Comparison of ENCODE assay signal across 8 cellular contexts in the genomic region with DNA sequence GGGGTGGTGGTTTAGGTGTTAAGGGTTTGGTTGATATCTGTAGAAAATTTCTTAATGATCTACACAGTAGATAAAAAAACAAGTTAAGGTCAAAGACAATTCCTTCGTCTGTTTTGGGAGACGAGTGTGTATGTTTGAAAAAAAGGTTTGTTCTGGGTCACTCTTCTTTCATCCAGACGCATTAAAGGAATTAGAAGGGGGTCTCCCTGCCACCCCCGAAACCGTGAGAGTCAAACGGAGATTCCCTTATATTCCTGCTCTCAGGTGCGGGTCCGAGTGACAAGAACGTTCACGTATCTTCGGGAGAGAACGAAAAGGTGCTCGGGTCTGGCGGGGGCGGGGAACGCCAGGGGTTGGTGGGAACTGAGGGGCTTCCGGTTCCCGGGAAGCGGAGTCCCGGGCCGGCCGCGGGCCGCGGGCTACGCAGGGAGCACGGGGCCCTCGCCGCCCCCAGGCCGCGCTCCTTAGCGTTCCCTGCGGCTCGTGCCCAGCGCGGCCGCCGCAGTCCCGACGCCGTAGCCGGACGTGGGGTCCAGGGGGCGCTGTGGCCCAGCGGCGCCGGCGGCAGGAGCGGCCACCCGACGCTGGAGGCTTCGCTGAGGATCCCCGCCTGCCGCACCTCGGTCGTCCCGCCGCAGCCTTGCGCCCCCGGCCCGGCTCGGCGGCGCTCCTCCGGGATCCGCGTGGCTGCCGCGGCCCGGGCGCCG. TPM values are rescaled to one million over a fixed set of nuclear protein-coding genes. Genes with fewer than 3 reads are reported as not detected.
A peak's percentile ranks its signal among the peaks of the same experiment; 100 is the strongest.
DNase-seq lines count a peak whose midpoint lies in the region; ATAC-seq and TF ChIP-seq lines count a peak whose summit lies in the region.

A gene with protein sequence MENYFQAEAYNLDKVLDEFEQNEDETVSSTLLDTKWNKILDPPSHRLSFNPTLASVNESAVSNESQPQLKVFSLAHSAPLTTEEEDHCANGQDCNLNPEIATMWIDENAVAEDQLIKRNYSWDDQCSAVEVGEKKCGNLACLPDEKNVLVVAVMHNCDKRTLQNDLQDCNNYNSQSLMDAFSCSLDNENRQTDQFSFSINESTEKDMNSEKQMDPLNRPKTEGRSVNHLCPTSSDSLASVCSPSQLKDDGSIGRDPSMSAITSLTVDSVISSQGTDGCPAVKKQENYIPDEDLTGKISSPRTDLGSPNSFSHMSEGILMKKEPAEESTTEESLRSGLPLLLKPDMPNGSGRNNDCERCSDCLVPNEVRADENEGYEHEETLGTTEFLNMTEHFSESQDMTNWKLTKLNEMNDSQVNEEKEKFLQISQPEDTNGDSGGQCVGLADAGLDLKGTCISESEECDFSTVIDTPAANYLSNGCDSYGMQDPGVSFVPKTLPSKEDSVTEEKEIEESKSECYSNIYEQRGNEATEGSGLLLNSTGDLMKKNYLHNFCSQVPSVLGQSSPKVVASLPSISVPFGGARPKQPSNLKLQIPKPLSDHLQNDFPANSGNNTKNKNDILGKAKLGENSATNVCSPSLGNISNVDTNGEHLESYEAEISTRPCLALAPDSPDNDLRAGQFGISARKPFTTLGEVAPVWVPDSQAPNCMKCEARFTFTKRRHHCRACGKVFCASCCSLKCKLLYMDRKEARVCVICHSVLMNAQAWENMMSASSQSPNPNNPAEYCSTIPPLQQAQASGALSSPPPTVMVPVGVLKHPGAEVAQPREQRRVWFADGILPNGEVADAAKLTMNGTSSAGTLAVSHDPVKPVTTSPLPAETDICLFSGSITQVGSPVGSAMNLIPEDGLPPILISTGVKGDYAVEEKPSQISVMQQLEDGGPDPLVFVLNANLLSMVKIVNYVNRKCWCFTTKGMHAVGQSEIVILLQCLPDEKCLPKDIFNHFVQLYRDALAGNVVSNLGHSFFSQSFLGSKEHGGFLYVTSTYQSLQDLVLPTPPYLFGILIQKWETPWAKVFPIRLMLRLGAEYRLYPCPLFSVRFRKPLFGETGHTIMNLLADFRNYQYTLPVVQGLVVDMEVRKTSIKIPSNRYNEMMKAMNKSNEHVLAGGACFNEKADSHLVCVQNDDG (N-terminal part only) (plus strand): TSS at position 577 of the 707 bp plus-strand sequence. CDS start 91,118 bp downstream, outside the sequence.

- BruUV-seq in Caco-2 (replicated peaks; lab: Mats Ljungman, UMichigan), result no TSS peak

- H3K4me3 Mint-ChIP-seq in Caco-2 (ENCODE audit: unreplicated experiment), result peak within 1 kb of the TSS; percentile 81
- peak within 1 kb of the TSS; percentile 92 for H3K4me3 Mint-ChIP-seq in nephron progenitor cell

- no peaks in the 10 kb centered on the region for H3K36me3 ChIP-seq in Caco-2 (ENCODE audit: control insufficient read depth, insufficient read depth, low read length)
- H3K36me3 ChIP-seq in HUES64 (ENCODE audit: insufficient read depth, low read length), result no peaks in the 10 kb centered on the region

- DNase-seq in Caco-2, result peak; percentile 65 to 89
- peak; percentile 88 for DNase-seq in RPMI8226
- DNase-seq in activated effector memory CD4-positive, alpha-beta T cell treated with anti-CD3 and anti-CD28 coated beads, Interleukin-2, amount 50 U/mL, for 16 hours, result peak; percentile 88
- DNase-seq in fibroblast of villous mesenchyme (ENCODE audit: low read depth), result peak; percentile 82
- DNase-seq in nephron progenitor cell, result peak; percentile 89
- DNase-seq in stromal cell of bone marrow (ENCODE audit: low read depth), result peak; percentile 60

- POLR2A ChIA-PET in Caco-2 (lab: Charles Lee), result no interaction called here

- peaks cover 7% of the 10 kb centered on the region for H3K36me3 Mint-ChIP-seq in Caco-2 (ENCODE audit: insufficient read depth, unreplicated experiment)
- H3K36me3 Mint-ChIP-seq in nephron progenitor cell (ENCODE audit: low read depth), result no peaks in the 10 kb centered on the region

- peak within 1 kb of the TSS; percentile 92 for H3K9ac ChIP-seq in HUES64 (ENCODE audit: low read depth, low read length)

- no peaks in the 10 kb centered on the region for H3K9me3 ChIP-seq in Caco-2
- H3K9me3 ChIP-seq in HUES64 (ENCODE audit: insufficient read depth, low read depth, low read length), result no peaks in the 10 kb centered on the region

- intact Hi-C loops in Caco-2 (cut with micrococcal nuclease; ENCODE audit: unreplicated experiment), result loop anchor here (1.0 to 5.0 kb wide), 2 partner anchors 141 to 155 kb away; no protein-coding TSS in a partner anchor

- H3K27me3 ChIP-seq in Caco-2 (replicated peaks; ENCODE audit: control insufficient read depth, insufficient read depth, low read length) (no peaks in the 10 kb centered on the region), HUES64 (ENCODE audit: insufficient read depth, low read length) (peaks cover 22% of the 10 kb centered on the region)

- peak within 1 kb of the TSS; percentile 88 for H3K4me3 ChIP-seq in Caco-2 (ENCODE audit: low read depth, low read length)
- H3K4me3 ChIP-seq in HUES64 (ENCODE audit: low read length), result peak within 1 kb of the TSS; percentile 83
- peak within 1 kb of the TSS; percentile 77 for H3K4me3 ChIP-seq in fibroblast of villous mesenchyme (ENCODE audit: low read depth, low read length)

- CTCF ChIA-PET in Caco-2 (lab: Charles Lee), result interaction anchor here (1.2 kb wide), 1 partner anchor 22 kb away, joined by 3 read pairs; no protein-coding TSS in a partner anchor

- H3K9me3 Mint-ChIP-seq in Caco-2 (ENCODE audit: unreplicated experiment), result no peaks in the 10 kb centered on the region
- no peaks in the 10 kb centered on the region for H3K9me3 Mint-ChIP-seq in nephron progenitor cell

- peak; percentile 46 to 55 for TF ChIP-seq CTCF in Caco-2 (IDR thresholded peaks at IDR 0.05; ENCODE audit: insufficient read depth in 1 of 2, low read depth in 1 of 2, low read length in 1 of 2, severe bottlenecking in 1 of 2, unreplicated experiment in 1 of 2)
- TF ChIP-seq CTCF in fibroblast of villous mesenchyme (IDR thresholded peaks at IDR 0.05; ENCODE audit: insufficient read depth, low read depth, low read length), result peak; percentile 49
- TF ChIP-seq CTCF in nephron progenitor cell (IDR thresholded peaks at IDR 0.05), result peak; percentile 40

- peaks cover 14% of the 10 kb centered on the region for H3K4me1 Mint-ChIP-seq in Caco-2 (ENCODE audit: low read depth, unreplicated experiment)
- peaks cover 24% of the 10 kb centered on the region for H3K4me1 Mint-ChIP-seq in nephron progenitor cell

- peak within 1 kb of the TSS; percentile 71 for H3K27ac Mint-ChIP-seq in Caco-2 (ENCODE audit: unreplicated experiment)
- peak within 1 kb of the TSS; percentile 66 for H3K27ac Mint-ChIP-seq in nephron progenitor cell

- H3K27ac ChIP-seq in HUES64 (ENCODE audit: low read depth, low read length), result peak within 1 kb of the TSS; percentile 83

- H3K4me1 ChIP-seq in Caco-2 (peaks cover 9% of the 10 kb centered on the region), HUES64 (ENCODE audit: insufficient read depth, low read length) (peaks cover 6% of the 10 kb centered on the region; the same call in 1 of the 2 replicates)

- H3K27me3 Mint-ChIP-seq in Caco-2 (ENCODE audit: insufficient read depth, unreplicated experiment) (no peaks in the 10 kb centered on the region), nephron progenitor cell (ENCODE audit: low read depth, poor library complexity) (peaks cover 26% of the 10 kb centered on the region)

- peak; percentile 50 for ATAC-seq in GM21367 (IDR thresholded peaks at IDR 0.05; ENCODE audit: unreplicated experiment)

- 1% methylated on average over 72 of the region's 72 CpGs for WGBS in HUES64

RNA-seq across cellular contexts. Expression of the gene that starts here (rescaled TPM):
- total RNA-seq in Caco-2 (2022) (18.0 and 18.4 TPM in 2 replicates), fibroblast of villous mesenchyme (23.8 and 41.9 TPM in 2 replicates)
- 14.0 TPM for polyA plus RNA-seq in HUES64 (2013, experiment 1 of 2)
- polyA plus RNA-seq in HUES64 (2013, experiment 2 of 2), result 14.8 TPM

Comparison
In these comparisons a context has a peak if more than half of its experiments do, and no peak if none do; other contexts are left out.
1. Peak in every context shown above with its lines: DNase-seq, ATAC-seq, H3K4me3 ChIP-seq and H3K27ac ChIP-seq.